ENCODE assay signal across 14 cellular contexts in the genomic region with DNA sequence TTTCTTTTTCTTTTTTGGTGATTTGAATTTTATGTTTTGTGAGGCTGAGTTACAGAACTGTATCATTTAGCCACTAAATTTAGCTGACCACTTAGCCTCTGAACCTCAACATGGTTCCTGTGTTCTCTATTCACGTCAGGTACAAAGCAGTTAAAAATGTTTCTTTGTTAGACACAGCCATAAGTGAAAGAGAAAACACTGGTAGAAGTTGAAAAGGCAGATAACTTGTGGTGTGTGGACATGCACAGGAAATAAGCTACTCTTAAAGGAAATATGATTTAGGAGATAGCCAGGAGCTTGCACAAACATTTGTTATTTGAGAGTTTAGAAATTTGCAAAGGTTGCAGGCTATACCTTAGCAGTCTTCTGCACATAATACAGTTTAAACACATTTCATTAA.
A peak's percentile ranks its signal among the peaks of the same experiment; 100 is the strongest.
DNase-seq lines count a peak whose midpoint lies in the region; ATAC-seq and TF ChIP-seq lines count a peak whose summit lies in the region.
"Had no signal": no experiment of that assay in that cellular context is flagged by ENCODE, and none has a peak within 500 bp of the region (broad histone marks: within the 10 kb centered on the region; RNA-seq: fewer than 3 reads in every experiment).

No MANE protein-coding gene starts in this region.

- H3K4me1 Mint-ChIP-seq in activated CD4-positive, alpha-beta T cell treated with anti-CD3 and anti-CD28 coated beads, Interleukin-2, amount 10 ng/mL, durations not matched to agents 24 days and 14 days: peaks cover 35% of the 10 kb centered on the region
- H3K4me1 Mint-ChIP-seq in activated CD4-positive, alpha-beta T cell treated with anti-CD3 and anti-CD28 coated beads for 36 hours: peaks cover 49% of the 10 kb centered on the region
- H3K4me1 Mint-ChIP-seq in T-cell (peaks cover 56 to 84% (median 83%) of the 10 kb centered on the region in 3 donors), immature natural killer cell (peaks cover 23 to 35% of the 10 kb centered on the region in 2 donors)

- no peak for TF ChIP-seq CTCF in RWPE1 (conservative IDR thresholded peaks at IDR 0.05; ENCODE audit: low read depth)

- peak overlapping the region; percentile 53 for H3K4me3 Mint-ChIP-seq in activated CD4-positive, alpha-beta T cell treated with anti-CD3 and anti-CD28 coated beads, Interleukin-2, amount 10 ng/mL, durations not matched to agents 24 days and 14 days
- no peak overlapping the region for H3K4me3 Mint-ChIP-seq in activated CD4-positive, alpha-beta T cell treated with anti-CD3 and anti-CD28 coated beads for 36 hours
- H3K4me3 Mint-ChIP-seq in T-cell (peak overlapping the region; percentile 50 to 71 (median 53)), immature natural killer cell (peak overlapping the region; percentile 38 to 75 (median 62))
- H3K4me3 Mint-ChIP-seq: activated B cell treated with CpG ODN at 0.5 μM for 24 hours had no signal

- no peak for ATAC-seq in activated CD4-positive, alpha-beta T cell treated with anti-CD3 and anti-CD28 coated beads for 36 hours
- peak; percentile 50 for ATAC-seq in GM21619 (IDR thresholded peaks at IDR 0.05; ENCODE audit: unreplicated experiment)
- peak; percentile 82 to 85 (median 82) for ATAC-seq in T-cell (replicated peaks in 1 of 4)
- ATAC-seq in HG03469 (IDR thresholded peaks at IDR 0.05; ENCODE audit: unreplicated experiment): no peak

- DNase-seq in activated CD4-positive, alpha-beta T cell treated with anti-CD3 and anti-CD28 coated beads, Interleukin-2, amount 10 ng/mL, durations not matched to agents 24 days and 14 days: peak; percentile 59
- no peak for DNase-seq in activated CD4-positive, alpha-beta T cell treated with anti-CD3 and anti-CD28 coated beads for 36 hours
- no peak for DNase-seq in T-cell
- peak in 2 of 3 donors; percentile 16 to 28 for DNase-seq in immature natural killer cell
- no peak for DNase-seq in nucleus accumbens (lab: John Stamatoyannopoulos, UW)
- DNase-seq in RWPE1 (ENCODE audit: low spot score): no peak
- DNase-seq: activated B cell treated with CpG ODN at 0.5 μM for 24 hours, activated gamma-delta T cell, foreskin fibroblast, NCI-H1105, Right ventricle myocardium superior had no signal

- no peaks in the 10 kb centered on the region for H3K27me3 Mint-ChIP-seq in activated CD4-positive, alpha-beta T cell treated with anti-CD3 and anti-CD28 coated beads, Interleukin-2, amount 10 ng/mL, durations not matched to agents 24 days and 14 days
- no peaks in the 10 kb centered on the region for H3K27me3 Mint-ChIP-seq in activated CD4-positive, alpha-beta T cell treated with anti-CD3 and anti-CD28 coated beads for 36 hours
- H3K27me3 Mint-ChIP-seq in T-cell (no peaks in the 10 kb centered on the region), immature natural killer cell (ENCODE audit: low read depth in 3 of 3) (peaks cover 0 to 3% (median 2%) of the 10 kb centered on the region in 3 donors)
- H3K27me3 Mint-ChIP-seq: activated B cell treated with CpG ODN at 0.5 μM for 24 hours had no signal

- H3K27ac Mint-ChIP-seq in activated CD4-positive, alpha-beta T cell treated with anti-CD3 and anti-CD28 coated beads, Interleukin-2, amount 10 ng/mL, durations not matched to agents 24 days and 14 days: peak overlapping the region; percentile 88
- no peak overlapping the region for H3K27ac Mint-ChIP-seq in activated CD4-positive, alpha-beta T cell treated with anti-CD3 and anti-CD28 coated beads for 36 hours
- peak overlapping the region; percentile 94 to 95 for H3K27ac Mint-ChIP-seq in T-cell
- peak overlapping the region; percentile 68 to 89 (median 84) for H3K27ac Mint-ChIP-seq in immature natural killer cell
- H3K27ac Mint-ChIP-seq: activated B cell treated with CpG ODN at 0.5 μM for 24 hours had no signal

- H3K36me3 Mint-ChIP-seq in activated CD4-positive, alpha-beta T cell treated with anti-CD3 and anti-CD28 coated beads, Interleukin-2, amount 10 ng/mL, durations not matched to agents 24 days and 14 days (ENCODE audit: low read depth): no peaks in the 10 kb centered on the region
- no peaks in the 10 kb centered on the region for H3K36me3 Mint-ChIP-seq in activated CD4-positive, alpha-beta T cell treated with anti-CD3 and anti-CD28 coated beads for 36 hours (ENCODE audit: low read depth)
- H3K36me3 Mint-ChIP-seq in T-cell (no peaks in the 10 kb centered on the region), immature natural killer cell (no peaks in the 10 kb centered on the region)

- POLR2A ChIA-PET in activated CD4-positive, alpha-beta T cell treated with anti-CD3 and anti-CD28 coated beads for 36 hours (lab: Charles Lee): no interaction called here
- POLR2A ChIA-PET in T-cell (lab: Charles Lee) (interaction anchor here in 1 of 2 donors (1.1 kb wide), 1 partner anchor 19 kb away, joined by 3 read pairs; no protein-coding TSS in a partner anchor), RWPE1 (lab: Yijun Ruan, JAX; ENCODE audit: low non-redundant PET) (no interaction called here)

- no peak overlapping the region for H3K27ac ChIP-seq in RWPE1
- H3K27ac ChIP-seq: right atrium auricular region had no signal

- CTCF ChIA-PET in activated CD4-positive, alpha-beta T cell treated with anti-CD3 and anti-CD28 coated beads for 36 hours (lab: Charles Lee): interaction anchor here (3.5 kb wide), 1 partner anchor 185 kb away, joined by 17 read pairs; no protein-coding TSS in a partner anchor
- CTCF ChIA-PET in T-cell (lab: Charles Lee): interaction anchor here (0.6 to 1.4 kb wide), 6 partner anchors 25 to 1529 kb away, joined by 3 to 4 read pairs (median 3); no protein-coding TSS in a partner anchor
- CTCF ChIA-PET in RWPE1 (lab: Yijun Ruan, JAX): no interaction called here

- no peaks in the 10 kb centered on the region for H3K9me3 Mint-ChIP-seq in activated CD4-positive, alpha-beta T cell treated with anti-CD3 and anti-CD28 coated beads, Interleukin-2, amount 10 ng/mL, durations not matched to agents 24 days and 14 days
- no peaks in the 10 kb centered on the region for H3K9me3 Mint-ChIP-seq in activated CD4-positive, alpha-beta T cell treated with anti-CD3 and anti-CD28 coated beads for 36 hours (ENCODE audit: low read depth)
- H3K9me3 Mint-ChIP-seq in T-cell (no peaks in the 10 kb centered on the region), immature natural killer cell (no peaks in the 10 kb centered on the region)
- H3K9me3 Mint-ChIP-seq: activated B cell treated with CpG ODN at 0.5 μM for 24 hours had no signal

- intact Hi-C loops in activated CD4-positive, alpha-beta T cell treated with anti-CD3 and anti-CD28 coated beads, Interleukin-2, amount 10 ng/mL, durations not matched to agents 24 days and 14 days (cut with micrococcal nuclease): no loop called here
- intact Hi-C loops in activated CD4-positive, alpha-beta T cell treated with anti-CD3 and anti-CD28 coated beads for 36 hours (cut with DNase I, micrococcal nuclease): loop anchor here in 1 of 2 experiments (10.0 kb wide), 1 partner anchor 53 kb away; no protein-coding TSS in a partner anchor

Comparison
In these comparisons a context has a peak if more than half of its experiments do, and no peak if none do; other contexts are left out.
1. DNase-seq: peak in activated CD4-positive, alpha-beta T cell treated with anti-CD3 and anti-CD28 coated beads, Interleukin-2, amount 10 ng/mL, durations not matched to agents 24 days and 14 days (single experiment) and immature natural killer cell (2 of 3); none in activated CD4-positive, alpha-beta T cell treated with anti-CD3 and anti-CD28 coated beads for 36 hours (single experiment), T-cell (0 of 34), nucleus accumbens (0 of 56) and RWPE1 (single experiment).
2. ATAC-seq: peak in GM21619 (single experiment) and T-cell (4 of 4); none in activated CD4-positive, alpha-beta T cell treated with anti-CD3 and anti-CD28 coated beads for 36 hours (single experiment) and HG03469 (single experiment).